1 cellular context compared by ENCODE assay signal in genomic region chr1:219076536-219076935, GRCh38.
TF ChIP-seq lines count a peak whose summit lies in the region.

No MANE protein-coding gene starts in this region.

TF ChIP-seq in A549, 52 proteins besides CTCF, POLR2A, EP300 and RAD21:
- TF ChIP-seq EHF (CRISPR knock-in tag; IDR thresholded peaks at IDR 0.05) (no peak), ZFP36 (IDR thresholded peaks at IDR 0.05; ENCODE audit: borderline replicate concordance, partially characterized antibody) (no peak), CHD4 (IDR thresholded peaks at IDR 0.05; ENCODE audit: borderline replicate concordance) (no peak), REST (IDR thresholded peaks at IDR 0.05) (no peak), HOXA7 (CRISPR knock-in tag; IDR thresholded peaks at IDR 0.05) (no peak), RCOR1 (IDR thresholded peaks at IDR 0.05; ENCODE audit: low read depth, low read length) (no peak), KDM1A (IDR thresholded peaks at IDR 0.05; ENCODE audit: low read depth) (no peak), CHD2 (IDR thresholded peaks at IDR 0.05; ENCODE audit: low read length, partially characterized antibody) (no peak), RNF2 (IDR thresholded peaks at IDR 0.05; ENCODE audit: borderline replicate concordance, low read depth) (no peak), ESRRA (IDR thresholded peaks at IDR 0.05; ENCODE audit: borderline replicate concordance, low read length) (no peak), FOXS1 (CRISPR knock-in tag; IDR thresholded peaks at IDR 0.05) (no peak), SREBF2 (IDR thresholded peaks at IDR 0.05) (no peak)
